ENCODE assay signal across 16 cellular contexts in genomic region chr10:96995851-96996250, GRCh38.
DNase-seq lines count a peak whose midpoint lies in the region; ATAC-seq, FAIRE-seq and TF ChIP-seq lines count a peak whose summit lies in the region.
"Had no signal": no experiment of that assay in that cellular context is flagged by ENCODE, and none has a peak within 500 bp of the region (broad histone marks: within the 10 kb centered on the region; RNA-seq: fewer than 3 reads in every experiment).

No MANE protein-coding gene starts in this region.

- H3K36me3 ChIP-seq in endothelial cell of umbilical vein (ENCODE audit: control insufficient read depth in 2 of 2, extremely low read depth in 1 of 2, insufficient read depth in 2 of 2, low read length in 2 of 2) (no peaks in the 10 kb centered on the region), mesendoderm (ENCODE audit: control insufficient read depth, insufficient read depth, low read length) (no peaks in the 10 kb centered on the region)
- H3K36me3 ChIP-seq: esophagus squamous epithelium had no signal

- H3K4me2 ChIP-seq in endothelial cell of umbilical vein (ENCODE audit: insufficient read depth, low read length) = no peak overlapping the region
- H3K4me2 ChIP-seq in mesendoderm (ENCODE audit: low read length) = no peak overlapping the region

- no peak overlapping the region for H3K18ac ChIP-seq in mesendoderm (ENCODE audit: low read length)

- H3K27me3 ChIP-seq in endothelial cell of umbilical vein (ENCODE audit: control insufficient read depth in 2 of 2, insufficient read depth in 2 of 2, low read length in 2 of 2) = no peaks in the 10 kb centered on the region
- no peaks in the 10 kb centered on the region for H3K27me3 ChIP-seq in mesendoderm (ENCODE audit: insufficient read depth, low read length, poor library complexity)
- H3K27me3 ChIP-seq: esophagus squamous epithelium had no signal

- H3K27ac ChIP-seq in endothelial cell of umbilical vein (ENCODE audit: insufficient read depth, low read depth, low read length) = no peak overlapping the region
- H3K27ac ChIP-seq in mesendoderm (ENCODE audit: low read depth, low read length) = no peak overlapping the region
- H3K27ac ChIP-seq: esophagus squamous epithelium, RWPE1, skin epidermis had no signal

- BruUV-seq in endothelial cell of umbilical vein (replicated peaks; lab: Mats Ljungman, UMichigan) = no TSS peak

- no peaks in the 10 kb centered on the region for H4K20me1 ChIP-seq in endothelial cell of umbilical vein (replicated peaks; ENCODE audit: control insufficient read depth, extremely low read depth, insufficient read depth, low read length)

- dilution Hi-C loops in endothelial cell of umbilical vein (cut with MboI; ENCODE audit: extremely low pct_ligation_motif_present, low sequenced_read_pairs) = no loop called here

- no peak for FAIRE-seq in endothelial cell of umbilical vein (lab: Jason Lieb, UNC)

- H3K4me3 ChIP-seq in endothelial cell of umbilical vein (replicated peaks in 1 of 3; ENCODE audit: insufficient read depth in 1 of 3, low read depth in 1 of 3, low read length in 3 of 3) (no peak overlapping the region), mesendoderm (ENCODE audit: low read length) (no peak overlapping the region)
- H3K4me3 ChIP-seq: esophagus squamous epithelium, skin epidermis had no signal

- no peak overlapping the region for H2BK15ac ChIP-seq in mesendoderm (replicated peaks; ENCODE audit: low read depth)

- H2AFZ ChIP-seq in endothelial cell of umbilical vein (ENCODE audit: low read depth, low read length) = no peak overlapping the region

- no peaks in the 10 kb centered on the region for H3K79me2 ChIP-seq in endothelial cell of umbilical vein (ENCODE audit: control insufficient read depth, insufficient read depth, low read length)
- no peaks in the 10 kb centered on the region for H3K79me2 ChIP-seq in mesendoderm (ENCODE audit: control insufficient read depth, insufficient read depth, low read length)

- no peak for TF ChIP-seq POLR2A in endothelial cell of umbilical vein (IDR thresholded peaks at IDR 0.05; ENCODE audit: low read depth, low read length)

- no CpG with 5 or more reads among the region's 4 CpGs for WGBS in mesendoderm (ENCODE audit: extremely low coverage, insufficient coverage, low lambda C conversion rate)

- H2BK5ac ChIP-seq in mesendoderm (ENCODE audit: low read length) = no peak overlapping the region

- TF ChIP-seq CTCF in endothelial cell of umbilical vein (IDR thresholded peaks at IDR 0.05; ENCODE audit: extremely low read depth in 1 of 2, insufficient read depth in 1 of 2, low read depth in 1 of 2, low read length in 2 of 2) = no peak

- H3K56ac ChIP-seq in mesendoderm (ENCODE audit: low read length) = no peak overlapping the region

- intact Hi-C loops in endothelial cell of umbilical vein (cut with micrococcal nuclease) (no loop called here), head of caudate nucleus (cut with DNase I) (no loop called here)

- no peaks in the 10 kb centered on the region for H3K9me3 ChIP-seq in endothelial cell of umbilical vein (replicated peaks; ENCODE audit: control insufficient read depth, insufficient read depth, low read length)
- H3K9me3 ChIP-seq: esophagus squamous epithelium had no signal

- no peak for ATAC-seq in stimulated activated naive CD8-positive, alpha-beta T cell treated with anti-CD3 and anti-CD28 coated beads, Interleukin-15, Interleukin-2, amounts not matched to agents 100 U/mL and 50 U/mL, for 24 hours

- H4K8ac ChIP-seq in mesendoderm (ENCODE audit: low read depth, low read length) = no peak overlapping the region

- H3K9ac ChIP-seq in endothelial cell of umbilical vein (replicated peaks; ENCODE audit: extremely low read depth, insufficient read depth, low read length) (no peak overlapping the region), mesendoderm (ENCODE audit: low read length) (no peak overlapping the region)

- no peak overlapping the region for H3K23ac ChIP-seq in mesendoderm (ENCODE audit: low read length)

- no peak overlapping the region for H2AK5ac ChIP-seq in mesendoderm (ENCODE audit: low read length)

- no peak overlapping the region for H4K5ac ChIP-seq in mesendoderm (ENCODE audit: low read length)

- H3K4me1 ChIP-seq in endothelial cell of umbilical vein (ENCODE audit: control insufficient read depth, extremely low read depth, insufficient read depth, low read length) (no peaks in the 10 kb centered on the region), mesendoderm (ENCODE audit: control insufficient read depth, low read depth, low read length) (no peaks in the 10 kb centered on the region)

- H3K9me1 ChIP-seq in endothelial cell of umbilical vein (replicated peaks; ENCODE audit: control insufficient read depth, extremely low read depth, insufficient read depth, low read length) = no peaks in the 10 kb centered on the region

- POLR2A ChIA-PET in endothelial cell of umbilical vein (lab: Charles Lee) = no interaction called here

- CTCF ChIA-PET in endothelial cell of umbilical vein (lab: Charles Lee) = interaction anchor here (1.2 to 2.5 kb wide), 4 partner anchors 12 to 77 kb away, joined by 4 to 19 read pairs (median 7); no protein-coding TSS in a partner anchor

- no peaks in the 10 kb centered on the region for H3K79me1 ChIP-seq in mesendoderm (ENCODE audit: low read length)

- peak; percentile 39 for DNase-seq in DMS79 treated with DMSO at 0.1 percent for 48 hours (lab: John Stamatoyannopoulos, UW)
- DNase-seq in M059J (ENCODE audit: low read depth) = peak; percentile 95
- DNase-seq in endothelial cell of umbilical vein (ENCODE audit: low read depth, low spot score) = peak; percentile 55
- peak; percentile 21 for DNase-seq in midbrain (lab: John Stamatoyannopoulos, UW)
- no peak for DNase-seq in NCI-H1105 (lab: John Stamatoyannopoulos, UW)
- no peak for DNase-seq in stimulated activated naive CD8-positive, alpha-beta T cell treated with anti-CD3 and anti-CD28 coated beads, Interleukin-15, Interleukin-2, amounts not matched to agents 100 U/mL and 50 U/mL, for 24 hours
- no peak for DNase-seq in head of caudate nucleus
- DNase-seq in mesendoderm = no peak
- DNase-seq: activated CD8-positive, alpha-beta memory T cell treated with anti-CD3 and anti-CD28 coated beads, Interleukin-2, amount 50 U/mL, for 4 hours; esophagus squamous epithelium; H7; NCI-H1417; NCI-H524; stimulated activated naive CD4-positive, alpha-beta T cell had no signal

- H3K4ac ChIP-seq in mesendoderm (ENCODE audit: low read depth, low read length) = no peak overlapping the region

- H2BK120ac ChIP-seq in mesendoderm (ENCODE audit: low read depth, low read length) = no peak overlapping the region

TF ChIP-seq in endothelial cell of umbilical vein, 7 proteins besides CTCF, POLR2A, EP300 and RAD21:
- TF ChIP-seq MYC (IDR thresholded peaks at IDR 0.05; ENCODE audit: low read depth, low read length) (no peak), GATA2 (IDR thresholded peaks at IDR 0.05; ENCODE audit: insufficient read depth, insufficient read length, low read depth, low read length) (no peak), EZH2 (IDR thresholded peaks at IDR 0.05; ENCODE audit: borderline replicate concordance, low read depth, low read length, severe bottlenecking) (no peak), FOS (IDR thresholded peaks at IDR 0.05; ENCODE audit: borderline replicate concordance, insufficient read depth, low read length) (no peak), JUN (IDR thresholded peaks at IDR 0.05; ENCODE audit: borderline replicate concordance, insufficient read depth, insufficient read length, low read depth) (no peak), POLR2AphosphoS5 (IDR thresholded peaks at IDR 0.05; ENCODE audit: insufficient read depth, low read depth, low read length) (no peak), MAX (IDR thresholded peaks at IDR 0.05; ENCODE audit: insufficient read depth, insufficient read length) (no peak)

Comparison
In these comparisons a context has a peak if more than half of its experiments do, and no peak if none do; other contexts are left out.
1. DNase-seq: peak in DMS79 treated with DMSO at 0.1 percent for 48 hours (single experiment), M059J (single experiment), endothelial cell of umbilical vein (single experiment) and midbrain (single experiment); none in NCI-H1105 (single experiment), stimulated activated naive CD8-positive, alpha-beta T cell treated with anti-CD3 and anti-CD28 coated beads, Interleukin-15, Interleukin-2, amounts not matched to agents 100 U/mL and 50 U/mL, for 24 hours (single experiment), head of caudate nucleus (0 of 42) and mesendoderm (single experiment).